ENCODE assay signal across 1 cellular context in genomic region chr20:31678389-31679356, GRCh38.
A peak's percentile ranks its signal among the peaks of the same experiment; 100 is the strongest.
TF ChIP-seq lines count a peak whose summit lies in the region.

No MANE protein-coding gene starts in this region.

TF ChIP-seq in HepG2, 621 proteins besides CTCF, POLR2A, EP300 and RAD21 (continued from another document and continues in another):
- TF ChIP-seq ZBED4 (CRISPR knock-in tag; IDR thresholded peaks at IDR 0.05; ENCODE audit: borderline replicate concordance) (no peak), ATF2 (CRISPR knock-in tag; IDR thresholded peaks at IDR 0.05) (peak; percentile 69; the same call in 1 of the 2 replicates), RARA (CRISPR knock-in tag; IDR thresholded peaks at IDR 0.05) (peak; percentile 91), ZNF383 (CRISPR knock-in tag; IDR thresholded peaks at IDR 0.05; ENCODE audit: borderline replicate concordance) (peak; percentile 75; the same call in 1 of the 2 replicates), TP53 (CRISPR knock-in tag; conservative IDR thresholded peaks at IDR 0.05) (peak; percentile 99), NFE2L1 (CRISPR knock-in tag; IDR thresholded peaks at IDR 0.05; ENCODE audit: borderline replicate concordance) (no peak), PAX8 (CRISPR knock-in tag; IDR thresholded peaks at IDR 0.05; ENCODE audit: borderline replicate concordance) (0 out of 2 replicates have a peak, but pooled peaks have one; percentile 70), TBX2 (CRISPR knock-in tag; IDR thresholded peaks at IDR 0.05; ENCODE audit: borderline replicate concordance) (peak; percentile 64; the same call in 1 of the 2 replicates), PHF20 (CRISPR knock-in tag; IDR thresholded peaks at IDR 0.05) (no peak), ETV5 (CRISPR knock-in tag; IDR thresholded peaks at IDR 0.05; ENCODE audit: borderline replicate concordance) (no peak), ZNF891 (CRISPR knock-in tag; IDR thresholded peaks at IDR 0.05) (no peak), MTF1 (CRISPR knock-in tag; IDR thresholded peaks at IDR 0.05) (no peak), PRDM10 (CRISPR knock-in tag; IDR thresholded peaks at IDR 0.05; ENCODE audit: low read depth) (no peak), ZNF589 (CRISPR knock-in tag; conservative IDR thresholded peaks at IDR 0.05) (no peak), ZNF142 (CRISPR knock-in tag; IDR thresholded peaks at IDR 0.05) (no peak), HNRNPLL (IDR thresholded peaks at IDR 0.05; ENCODE audit: low read depth, low read length, poor library complexity, severe bottlenecking) (no peak), MYPOP (CRISPR knock-in tag; IDR thresholded peaks at IDR 0.05) (no peak), CCAR2 (optimal IDR thresholded peaks at IDR 0.05; ENCODE audit: low read depth, low read length) (no peak), FOXP4 (CRISPR knock-in tag; IDR thresholded peaks at IDR 0.05) (peak; percentile 87), ZNF18 (CRISPR knock-in tag; IDR thresholded peaks at IDR 0.05; ENCODE audit: insufficient replicate concordance) (no peak), PLSCR1 (CRISPR knock-in tag; IDR thresholded peaks at IDR 0.05; ENCODE audit: borderline replicate concordance) (no peak), TOPORS (CRISPR knock-in tag; IDR thresholded peaks at IDR 0.05) (peak; percentile 4; the same call in 1 of the 2 replicates), ZNF597 (CRISPR knock-in tag; IDR thresholded peaks at IDR 0.05) (no peak), FIP1L1 (IDR thresholded peaks at IDR 0.05; ENCODE audit: borderline replicate concordance, insufficient read depth, low read depth, low read length) (no peak), SIX4 (CRISPR knock-in tag; IDR thresholded peaks at IDR 0.05) (no peak; the same call in 1 of the 2 replicates), IRF1 (CRISPR knock-in tag; IDR thresholded peaks at IDR 0.05; ENCODE audit: low read depth) (no peak), ATF7 (IDR thresholded peaks at IDR 0.05) (no peak), ATF7 (CRISPR knock-in tag; IDR thresholded peaks at IDR 0.05) (no peak), SPEN (CRISPR knock-in tag; IDR thresholded peaks at IDR 0.05; ENCODE audit: low read depth) (no peak), NFYC (CRISPR knock-in tag; IDR thresholded peaks at IDR 0.05) (no peak), KLF6 (CRISPR knock-in tag; IDR thresholded peaks at IDR 0.05) (no peak)
